3 cellular contexts compared by ENCODE assay signal in the genomic region with DNA sequence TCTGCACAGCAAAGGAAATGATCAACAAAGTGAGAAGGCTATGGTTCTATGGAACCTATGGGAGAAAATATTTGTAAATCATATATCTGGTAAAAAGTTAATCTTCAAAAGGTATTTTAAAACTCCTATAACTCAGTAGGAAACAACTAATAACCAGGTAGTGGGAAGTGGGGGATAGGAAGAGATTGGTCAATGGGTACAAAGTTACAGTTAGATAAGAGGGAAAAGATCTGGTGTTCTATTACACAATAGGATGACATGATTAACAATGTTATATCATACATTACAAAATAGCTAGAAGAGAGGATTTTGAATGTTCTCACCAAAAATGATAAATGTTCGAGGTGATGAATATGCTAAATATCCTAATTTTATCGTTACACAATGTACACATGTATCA.
TF ChIP-seq lines count a peak whose summit lies in the region.

No MANE protein-coding gene starts in this region.

TF ChIP-seq in IMR-90, 13 proteins besides CTCF, POLR2A, EP300 and RAD21:
- TF ChIP-seq, protein P1, sequence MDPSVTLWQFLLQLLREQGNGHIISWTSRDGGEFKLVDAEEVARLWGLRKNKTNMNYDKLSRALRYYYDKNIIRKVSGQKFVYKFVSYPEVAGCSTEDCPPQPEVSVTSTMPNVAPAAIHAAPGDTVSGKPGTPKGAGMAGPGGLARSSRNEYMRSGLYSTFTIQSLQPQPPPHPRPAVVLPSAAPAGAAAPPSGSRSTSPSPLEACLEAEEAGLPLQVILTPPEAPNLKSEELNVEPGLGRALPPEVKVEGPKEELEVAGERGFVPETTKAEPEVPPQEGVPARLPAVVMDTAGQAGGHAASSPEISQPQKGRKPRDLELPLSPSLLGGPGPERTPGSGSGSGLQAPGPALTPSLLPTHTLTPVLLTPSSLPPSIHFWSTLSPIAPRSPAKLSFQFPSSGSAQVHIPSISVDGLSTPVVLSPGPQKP (IDR thresholded peaks at IDR 0.05; ENCODE audit: borderline replicate concordance, low read depth, low read length), result no peak
- no peak for TF ChIP-seq SMC3 (IDR thresholded peaks at IDR 0.05; ENCODE audit: low read depth, low read length)
- no peak for TF ChIP-seq RCOR1 (IDR thresholded peaks at IDR 0.05; ENCODE audit: insufficient replicate concordance, low read length)
- TF ChIP-seq CEBPB (IDR thresholded peaks at IDR 0.05; ENCODE audit: low read depth, low read length), result 0 out of 2 replicates have a peak, but pooled peaks have one; percentile 18

TF ChIP-seq in K562, 482 proteins besides CTCF, POLR2A, EP300 and RAD21:
- TF ChIP-seq CEBPB (tag; IDR thresholded peaks at IDR 0.05), result 0 out of 2 replicates have a peak, but pooled peaks have one; percentile 13
- TF ChIP-seq, protein P2, sequence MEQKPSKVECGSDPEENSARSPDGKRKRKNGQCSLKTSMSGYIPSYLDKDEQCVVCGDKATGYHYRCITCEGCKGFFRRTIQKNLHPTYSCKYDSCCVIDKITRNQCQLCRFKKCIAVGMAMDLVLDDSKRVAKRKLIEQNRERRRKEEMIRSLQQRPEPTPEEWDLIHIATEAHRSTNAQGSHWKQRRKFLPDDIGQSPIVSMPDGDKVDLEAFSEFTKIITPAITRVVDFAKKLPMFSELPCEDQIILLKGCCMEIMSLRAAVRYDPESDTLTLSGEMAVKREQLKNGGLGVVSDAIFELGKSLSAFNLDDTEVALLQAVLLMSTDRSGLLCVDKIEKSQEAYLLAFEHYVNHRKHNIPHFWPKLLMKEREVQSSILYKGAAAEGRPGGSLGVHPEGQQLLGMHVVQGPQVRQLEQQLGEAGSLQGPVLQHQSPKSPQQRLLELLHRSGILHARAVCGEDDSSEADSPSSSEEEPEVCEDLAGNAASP (IDR thresholded peaks at IDR 0.05), result no peak
TF ChIP-seq in K562: peak in this region for 1.

TF ChIP-seq in HepG2, 621 proteins besides CTCF, POLR2A, EP300 and RAD21:
- no peak for TF ChIP-seq ZMYM4 (CRISPR knock-in tag; IDR thresholded peaks at IDR 0.05)
- peak; percentile 43; the same call in 1 of the 2 replicates for TF ChIP-seq CEBPB (IDR thresholded peaks at IDR 0.05; ENCODE audit: borderline replicate concordance, low read depth, low read length)
